1 cellular context compared by ENCODE assay signal in the genomic region with DNA sequence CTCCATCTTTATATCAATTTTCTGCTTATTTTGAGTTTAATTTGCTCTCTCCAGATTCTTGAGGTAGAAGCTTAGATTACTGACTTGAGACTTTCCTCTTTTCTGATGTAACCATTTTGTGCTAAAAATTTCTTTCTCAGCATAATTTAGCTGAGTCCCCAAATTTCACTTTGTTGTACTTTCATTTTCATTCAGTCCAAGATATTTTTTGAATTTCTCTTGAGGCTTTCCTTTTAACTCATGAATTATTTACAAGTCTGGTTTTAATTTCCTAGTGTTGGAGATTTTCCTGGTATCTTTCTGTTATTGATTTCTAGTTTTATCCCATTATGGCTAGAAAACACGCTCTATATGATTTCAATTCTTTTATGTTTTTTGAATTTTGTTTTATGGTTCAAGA.
TF ChIP-seq lines count a peak whose summit lies in the region.

No MANE protein-coding gene starts in this region.

TF ChIP-seq in IMR-90, 13 proteins besides CTCF, POLR2A, EP300 and RAD21 (continued from another document):
- TF ChIP-seq RCOR1 (IDR thresholded peaks at IDR 0.05; ENCODE audit: insufficient replicate concordance, low read length) (no peak), FOS (IDR thresholded peaks at IDR 0.05; ENCODE audit: low read depth, low read length) (no peak), RFX5 (IDR thresholded peaks at IDR 0.05; ENCODE audit: low read depth, low read length) (no peak), MAZ (IDR thresholded peaks at IDR 0.05; ENCODE audit: borderline replicate concordance, low read depth, low read length) (no peak)
TF ChIP-seq in IMR-90: peak in this region for 1.
